ENCODE assay signal across 16 cellular contexts in the genomic region with DNA sequence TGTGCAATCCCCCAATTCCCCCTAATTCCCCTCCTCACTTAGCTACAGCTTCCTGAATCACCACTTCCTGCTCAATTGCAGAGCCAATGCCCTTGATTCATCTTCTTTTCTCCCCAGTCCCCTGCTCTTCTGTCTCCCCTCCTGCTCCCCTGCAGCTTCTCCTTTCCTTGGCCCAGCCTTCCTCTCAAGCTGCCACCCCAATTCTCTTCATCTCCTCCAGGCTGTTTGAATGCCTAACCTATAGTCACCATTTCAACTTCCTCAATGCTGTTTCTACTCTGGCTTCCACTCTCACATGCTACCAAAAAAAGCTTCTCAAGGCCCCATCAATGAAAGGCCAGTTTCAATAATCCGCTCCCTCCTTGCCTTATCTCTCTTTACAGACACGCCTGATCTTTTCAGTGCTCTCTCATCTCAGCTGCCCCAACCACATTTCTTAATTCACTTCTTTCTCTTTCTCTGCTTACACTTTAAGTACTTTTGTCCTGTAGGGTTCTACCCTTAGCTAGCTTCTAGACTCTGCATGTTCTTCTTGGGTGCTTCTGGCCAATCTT.
"Had no signal": no experiment of that assay in that cellular context is flagged by ENCODE, and none has a peak within 500 bp of the region (broad histone marks: within the 10 kb centered on the region; RNA-seq: fewer than 3 reads in every experiment).

No MANE protein-coding gene starts in this region.

- ATAC-seq: activated CD4-positive, alpha-beta T cell treated with anti-CD3 and anti-CD28 coated beads for 36 hours; activated naive CD4-positive, alpha-beta T cell treated with anti-CD3 and anti-CD28 coated beads, Interleukin-2, amount 50 U/mL, for 72 hours; activated T-cell treated with anti-CD3 and anti-CD28 coated beads, Interleukin-2, amount 50 U/mL, for 4 hours; gastroesophageal sphincter; heart right ventricle; left colon; sciatic nerve; stimulated activated naive CD8-positive, alpha-beta T cell treated with anti-CD3 and anti-CD28 coated beads, Interleukin-15, Interleukin-2, amounts not matched to agents 100 U/mL and 50 U/mL, for 24 hours had no signal

- H3K4me3 Mint-ChIP-seq: activated CD4-positive, alpha-beta memory T cell treated with anti-CD3 and anti-CD28 coated beads, Interleukin-2, amount 10 ng/mL, durations not matched to agents 7 days and 5 days; activated CD4-positive, alpha-beta T cell treated with anti-CD3 and anti-CD28 coated beads for 36 hours; activated T-cell treated with anti-CD3 and anti-CD28 coated beads, Interleukin-2, amount 50 U/mL, for 4 hours; neural progenitor cell; type B pancreatic cell had no signal

- H3K27ac ChIP-seq: gastroesophageal sphincter, heart right ventricle, neural progenitor cell, suprapubic skin had no signal

- H3K27me3 ChIP-seq: gastroesophageal sphincter, heart right ventricle, neural progenitor cell, suprapubic skin had no signal

- H3K4me1 ChIP-seq: gastroesophageal sphincter, heart right ventricle, neural progenitor cell, suprapubic skin had no signal

- H3K27ac Mint-ChIP-seq: activated CD4-positive, alpha-beta memory T cell treated with anti-CD3 and anti-CD28 coated beads, Interleukin-2, amount 10 ng/mL, durations not matched to agents 7 days and 5 days; activated CD4-positive, alpha-beta T cell treated with anti-CD3 and anti-CD28 coated beads for 36 hours; activated naive CD4-positive, alpha-beta T cell treated with anti-CD3 and anti-CD28 coated beads, Interleukin-2, amount 50 U/mL, for 72 hours; neural progenitor cell; type B pancreatic cell had no signal

- DNase-seq: activated CD4-positive, alpha-beta memory T cell treated with anti-CD3 and anti-CD28 coated beads, Interleukin-2, amount 10 ng/mL, durations not matched to agents 7 days and 5 days; activated CD4-positive, alpha-beta T cell treated with anti-CD3 and anti-CD28 coated beads for 36 hours; activated effector memory CD4-positive, alpha-beta T cell treated with anti-CD3 and anti-CD28 coated beads, Interleukin-2, amount 50 U/mL, for 16 hours; activated T-cell treated with anti-CD3 and anti-CD28 coated beads, Interleukin-2, amount 50 U/mL, for 4 hours; heart right ventricle; left colon; midbrain; stimulated activated naive CD8-positive, alpha-beta T cell treated with anti-CD3 and anti-CD28 coated beads, Interleukin-15, Interleukin-2, amounts not matched to agents 100 U/mL and 50 U/mL, for 24 hours; T-helper 9 cell had no signal

- H3K36me3 ChIP-seq: gastroesophageal sphincter, heart right ventricle, neural progenitor cell, suprapubic skin had no signal

- H3K9me3 Mint-ChIP-seq: neural progenitor cell had no signal

- H3K4me1 Mint-ChIP-seq: activated CD4-positive, alpha-beta memory T cell treated with anti-CD3 and anti-CD28 coated beads, Interleukin-2, amount 10 ng/mL, durations not matched to agents 7 days and 5 days; activated CD4-positive, alpha-beta T cell treated with anti-CD3 and anti-CD28 coated beads for 36 hours had no signal

- H3K27me3 Mint-ChIP-seq: activated CD4-positive, alpha-beta memory T cell treated with anti-CD3 and anti-CD28 coated beads, Interleukin-2, amount 10 ng/mL, durations not matched to agents 7 days and 5 days; activated CD4-positive, alpha-beta T cell treated with anti-CD3 and anti-CD28 coated beads for 36 hours; type B pancreatic cell had no signal

- H3K9ac ChIP-seq: neural progenitor cell had no signal

- H3K4me2 ChIP-seq: neural progenitor cell had no signal

- H3K9me3 ChIP-seq: gastroesophageal sphincter, suprapubic skin had no signal

- H3K36me3 Mint-ChIP-seq: activated naive CD4-positive, alpha-beta T cell treated with anti-CD3 and anti-CD28 coated beads, Interleukin-2, amount 50 U/mL, for 72 hours; neural progenitor cell; type B pancreatic cell had no signal

- H2AFZ ChIP-seq: neural progenitor cell had no signal

- H3K4me3 ChIP-seq: gastroesophageal sphincter, heart right ventricle, lung, neural progenitor cell, suprapubic skin had no signal
